ENCODE assay signal across 10 cellular contexts in genomic region chr2:6216234-6216633, GRCh38.
"Had no signal": no experiment of that assay in that cellular context is flagged by ENCODE, and none has a peak within 500 bp of the region (broad histone marks: within the 10 kb centered on the region; RNA-seq: fewer than 3 reads in every experiment).

No MANE protein-coding gene starts in this region.

- FAIRE-seq: H1, H54 had no signal

- H3K9me3 ChIP-seq: HAP-1 had no signal

- DNase-seq: GM23248, GOT3, H9, HCEC 1CT, HFFc6 had no signal

- H3K4me1 ChIP-seq: HAP-1 had no signal

- ATAC-seq: GM23338, HCT116 had no signal

- H3K9ac ChIP-seq: GM23248 had no signal

- H3K9me3 Mint-ChIP-seq: H9 had no signal

- H3K4me2 ChIP-seq: GM23338 had no signal

- H3K4me1 Mint-ChIP-seq: GM23338, H9 had no signal

- H3K36me3 ChIP-seq: HAP-1 had no signal

- H3K4me3 ChIP-seq: GM23248, GM23338, HAP-1 had no signal

- H3K4me3 Mint-ChIP-seq: GM23338, H9, HFFc6 had no signal

- H3K27ac Mint-ChIP-seq: GM23338, H9, HFFc6 had no signal

- H2AFZ ChIP-seq: GM23248, GM23338 had no signal

- H3K27ac ChIP-seq: GM23248 had no signal
